Comparison of ENCODE assay signal across 13 cellular contexts in the genomic region with DNA sequence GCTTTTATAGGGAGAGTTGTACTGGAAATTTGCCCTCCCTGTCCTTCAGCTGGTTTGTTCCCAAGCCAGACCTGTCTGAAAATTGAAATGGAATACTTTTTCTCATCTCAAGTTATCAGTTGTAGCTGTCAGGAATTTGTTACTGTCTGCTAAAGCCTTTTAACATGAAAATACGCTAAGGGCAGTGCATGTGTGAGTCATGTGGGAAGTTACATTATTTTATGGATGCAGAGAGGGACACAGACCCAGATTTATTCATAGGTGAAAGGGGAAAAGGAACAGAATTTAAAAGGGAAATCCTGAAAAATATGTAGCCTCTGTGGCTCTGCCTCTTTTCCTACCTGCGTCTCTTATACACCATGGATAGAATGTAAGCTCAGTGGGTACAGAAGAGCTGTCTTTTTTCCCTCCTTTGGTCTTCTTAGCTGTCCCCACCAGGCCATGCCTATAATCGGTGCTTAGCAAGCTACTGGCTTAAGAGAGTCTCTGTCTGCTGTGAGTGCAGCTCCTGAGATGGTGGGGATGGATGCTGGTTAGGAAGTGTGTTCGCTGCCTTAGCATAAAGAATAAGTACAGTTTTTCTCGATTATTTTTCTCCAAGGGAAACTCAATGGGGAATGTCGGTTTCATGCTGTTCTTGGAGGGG.
DNase-seq lines count a peak whose midpoint lies in the region; ATAC-seq and TF ChIP-seq lines count a peak whose summit lies in the region.
"Had no signal": no experiment of that assay in that cellular context is flagged by ENCODE, and none has a peak within 500 bp of the region (broad histone marks: within the 10 kb centered on the region; RNA-seq: fewer than 3 reads in every experiment).

No MANE protein-coding gene starts in this region.

- ATAC-seq in left lobe of liver (no peak), GM18870 (IDR thresholded peaks at IDR 0.05; ENCODE audit: unreplicated experiment) (no peak)

- H3K9ac ChIP-seq in SK-N-MC (ENCODE audit: insufficient read length): no peak overlapping the region

- H3K27ac ChIP-seq in SK-N-MC (peak overlapping the region; percentile 22; the same call in 1 of the 2 replicates), sigmoid colon (peak overlapping the region in 3 of 4 donors; percentile 69 to 83 (median 77))

- no peak for TF ChIP-seq EP300 in sigmoid colon (IDR thresholded peaks at IDR 0.05)

- no peaks in the 10 kb centered on the region for H3K9me3 ChIP-seq in SK-N-MC (ENCODE audit: low read depth, low read length)
- H3K9me3 ChIP-seq in sigmoid colon: no peaks in the 10 kb centered on the region

- H3K9me3 Mint-ChIP-seq in HFFc6: no peaks in the 10 kb centered on the region
- H3K9me3 Mint-ChIP-seq: activated naive CD4-positive, alpha-beta T cell treated with anti-CD3 and anti-CD28 coated beads, Interleukin-2, amount 50 U/mL, for 24 hours had no signal

- no peaks in the 10 kb centered on the region for H3K27me3 ChIP-seq in sigmoid colon

- peaks cover 4% of the 10 kb centered on the region for H3K27me3 Mint-ChIP-seq in HFFc6 (ENCODE audit: insufficient read depth)

- intact Hi-C loops in sigmoid colon (cut with DNase I): no loop called here

- WGBS in sigmoid colon, 2 donors: 64 to 76% methylated on average over 6 of the region's 6 CpGs

- DNase-seq in HFFc6: peak; percentile 48
- no peak for DNase-seq in SK-N-MC (ENCODE audit: low read depth, low spot score)
- DNase-seq in fibroblast of mammary gland (ENCODE audit: low read depth): peak; percentile 51
- DNase-seq in sigmoid colon: no peak
- no peak for DNase-seq in left lobe of liver (ENCODE audit: low spot score)
- no peak for DNase-seq in NCI-H187 treated with DMSO at 0.1 percent for 48 hours (lab: John Stamatoyannopoulos, UW)
- DNase-seq in stimulated activated CD4-positive, alpha-beta T cell treated with anti-CD3 and anti-CD28 coated beads, Interleukin-15, amount 100 ng/mL, for 24 hours: no peak
- DNase-seq: activated CD4-positive, alpha-beta T cell treated with anti-CD3 and anti-CD28 coated beads, Interleukin-2, amount 50 U/mL, for 48 hours; Karpas-422; NCI-H446 treated with DMSO at 0.1 percent for 48 hours; nucleus accumbens had no signal

- H3K4me1 Mint-ChIP-seq in HFFc6 (ENCODE audit: low read depth): peaks cover 92% of the 10 kb centered on the region

- TF ChIP-seq CTCF in HFFc6 (IDR thresholded peaks at IDR 0.05): no peak
- no peak for TF ChIP-seq CTCF in fibroblast of mammary gland (conservative IDR thresholded peaks at IDR 0.05; ENCODE audit: control insufficient read depth, insufficient read depth, low read depth, low read length)
- no peak for TF ChIP-seq CTCF in sigmoid colon (IDR thresholded peaks at IDR 0.05)

- peak overlapping the region; percentile 4; the same call in 1 of the 2 replicates for H3K4me3 Mint-ChIP-seq in HFFc6
- H3K4me3 Mint-ChIP-seq: activated naive CD4-positive, alpha-beta T cell treated with anti-CD3 and anti-CD28 coated beads, Interleukin-2, amount 50 U/mL, for 24 hours had no signal

- H3K36me3 ChIP-seq in SK-N-MC (ENCODE audit: insufficient read depth, low read length): no peaks in the 10 kb centered on the region
- H3K36me3 ChIP-seq in sigmoid colon: no peaks in the 10 kb centered on the region

- H3K27ac Mint-ChIP-seq in HFFc6: peak overlapping the region; percentile 80
- H3K27ac Mint-ChIP-seq: activated naive CD4-positive, alpha-beta T cell treated with anti-CD3 and anti-CD28 coated beads, Interleukin-2, amount 50 U/mL, for 24 hours had no signal

- H3K4me1 ChIP-seq in sigmoid colon: peaks cover 0 to 77% (median 53%) of the 10 kb centered on the region in 4 donors

- peaks cover 7% of the 10 kb centered on the region for H3K36me3 Mint-ChIP-seq in HFFc6 (ENCODE audit: low read depth)
- H3K36me3 Mint-ChIP-seq: activated naive CD4-positive, alpha-beta T cell treated with anti-CD3 and anti-CD28 coated beads, Interleukin-2, amount 50 U/mL, for 24 hours had no signal

- TF ChIP-seq POLR2A in sigmoid colon (IDR thresholded peaks at IDR 0.05): no peak

- H3K4me3 ChIP-seq in SK-N-MC (peak overlapping the region; percentile 70), fibroblast of mammary gland (ENCODE audit: control insufficient read depth, low read depth, low read length) (no peak overlapping the region), sigmoid colon (no peak overlapping the region)

Comparison
In these comparisons a context has a peak if more than half of its experiments do, and no peak if none do; other contexts are left out.
1. DNase-seq: peak in HFFc6 (single experiment) and fibroblast of mammary gland (single experiment); none in SK-N-MC (single experiment), sigmoid colon (single experiment), left lobe of liver (single experiment), NCI-H187 treated with DMSO at 0.1 percent for 48 hours (single experiment) and stimulated activated CD4-positive, alpha-beta T cell treated with anti-CD3 and anti-CD28 coated beads, Interleukin-15, amount 100 ng/mL, for 24 hours (single experiment).